ENCODE assay signal across 33 cellular contexts in the genomic region with DNA sequence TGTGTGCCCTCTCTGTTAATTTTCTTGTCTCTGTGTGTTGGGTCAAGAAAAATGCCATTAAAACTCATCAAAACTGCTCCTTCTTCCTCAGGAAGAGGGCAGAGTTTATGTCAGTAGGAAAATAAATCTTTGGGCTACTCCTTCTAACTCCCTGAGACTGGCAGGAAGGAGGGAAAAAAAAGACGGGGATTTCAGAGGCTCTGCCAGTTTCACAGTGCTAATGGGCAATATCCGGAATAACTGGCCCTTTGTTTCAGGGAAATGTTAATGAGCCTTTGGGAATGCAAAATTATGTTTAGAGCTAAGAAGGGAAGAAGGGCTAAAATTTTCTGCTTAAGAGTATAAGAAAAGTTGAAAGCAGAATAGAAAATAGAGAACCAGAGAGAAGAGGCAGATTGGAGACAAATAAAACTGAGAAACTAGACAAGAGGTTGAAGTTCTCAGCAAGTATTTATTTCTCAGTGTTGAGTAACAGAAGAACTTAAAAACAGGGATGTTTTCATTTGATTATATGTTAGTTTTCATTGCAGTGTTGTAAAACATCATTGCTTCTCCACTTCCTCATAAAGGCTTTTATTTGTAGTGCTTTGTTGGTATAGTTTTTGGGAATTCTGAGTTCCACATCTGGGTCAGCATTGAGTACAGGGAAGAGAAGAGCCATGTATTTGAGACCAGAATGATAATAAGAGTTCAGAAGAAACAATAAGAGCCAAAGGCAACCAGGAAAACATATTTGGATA. TPM values are rescaled to one million over a fixed set of nuclear protein-coding genes. Genes with fewer than 3 reads are reported as not detected.
DNase-seq lines count a peak whose midpoint lies in the region; ATAC-seq, FAIRE-seq and TF ChIP-seq lines count a peak whose summit lies in the region.
"Had no signal": no experiment of that assay in that cellular context is flagged by ENCODE, and none has a peak within 500 bp of the region (broad histone marks: within the 10 kb centered on the region; RNA-seq: fewer than 3 reads in every experiment).

No MANE protein-coding gene starts in this region.

- FAIRE-seq in endometrium (lab: Jason Lieb, UNC), result peak; percentile 83
- FAIRE-seq: GM18507, HepG2, RCC 7860 had no signal

- no peak overlapping the region for H2BK12ac ChIP-seq in mesenchymal stem cell (ENCODE audit: low read length in 2 of 2)

- H3K23ac ChIP-seq in mesenchymal stem cell (ENCODE audit: low read length in 2 of 2), result no peak overlapping the region

- no peak overlapping the region for H2BK15ac ChIP-seq in mesenchymal stem cell (ENCODE audit: low read depth, poor library complexity, severe bottlenecking)

- no peaks in the 10 kb centered on the region for H3K4me1 Mint-ChIP-seq in T-cell
- H3K4me1 Mint-ChIP-seq: activated CD4-positive, alpha-beta T cell treated with anti-CD3 and anti-CD28 coated beads for 36 hours; naive thymus-derived CD8-positive, alpha-beta T cell had no signal

- H3K79me1 ChIP-seq in mesenchymal stem cell (replicated peaks; ENCODE audit: low read length, poor library complexity, severe bottlenecking), result no peaks in the 10 kb centered on the region

- H3K9ac ChIP-seq in mesenchymal stem cell (ENCODE audit: low read length) (no peak overlapping the region), MM.1S (ENCODE audit: low read length) (no peak overlapping the region)
- H3K9ac ChIP-seq: GM23248 had no signal

- H3K4me1 ChIP-seq in mesenchymal stem cell (ENCODE audit: control insufficient read depth, insufficient read depth, low read depth, low read length) (no peaks in the 10 kb centered on the region), uterus (no peaks in the 10 kb centered on the region), MM.1S (ENCODE audit: low read length) (no peaks in the 10 kb centered on the region)
- H3K4me1 ChIP-seq: colonic mucosa, SJCRH30, stomach had no signal

- H3K79me2 ChIP-seq in MM.1S (ENCODE audit: low read length), result no peaks in the 10 kb centered on the region

- POLR2A ChIA-PET in T-cell (lab: Charles Lee), result no interaction called here

- H4K20me1 ChIP-seq in MM.1S (ENCODE audit: insufficient read depth, low read length), result no peaks in the 10 kb centered on the region

- no peak overlapping the region for H3K4ac ChIP-seq in mesenchymal stem cell (ENCODE audit: low read depth in 1 of 2, low read length in 2 of 2)

- H3K9me2 ChIP-seq in MM.1S (replicated peaks; ENCODE audit: insufficient read depth, low read length), result no peaks in the 10 kb centered on the region

- intact Hi-C loops in uterus (cut with DNase I; ENCODE audit: low total_unique reads), result no loop called here

- H3K27ac Mint-ChIP-seq in T-cell, result no peak overlapping the region
- H3K27ac Mint-ChIP-seq: activated CD4-positive, alpha-beta T cell treated with anti-CD3 and anti-CD28 coated beads for 36 hours; activated T-cell treated with anti-CD3 and anti-CD28 coated beads, Interleukin-2, amount 50 U/mL, for 24 hours; CD8-positive, alpha-beta T cell; naive thymus-derived CD8-positive, alpha-beta T cell; type B pancreatic cell had no signal

- H2AFZ ChIP-seq in mesenchymal stem cell (ENCODE audit: low read depth, low read length), result no peak overlapping the region
- H2AFZ ChIP-seq in MM.1S (ENCODE audit: low read length), result no peak overlapping the region
- H2AFZ ChIP-seq: GM23248 had no signal

- H2AK5ac ChIP-seq in mesenchymal stem cell (ENCODE audit: low read length, severe bottlenecking), result no peak overlapping the region

- H4K8ac ChIP-seq in mesenchymal stem cell (ENCODE audit: low read length), result no peak overlapping the region

- no peak for TF ChIP-seq POLR2A in uterus (IDR thresholded peaks at IDR 0.05)

- no peak overlapping the region for H3K14ac ChIP-seq in mesenchymal stem cell (ENCODE audit: low read length in 2 of 2)

- no peak overlapping the region for H2BK5ac ChIP-seq in mesenchymal stem cell (ENCODE audit: low read depth, low read length, poor library complexity, severe bottlenecking)

- H3K18ac ChIP-seq in mesenchymal stem cell (ENCODE audit: low read depth in 1 of 2, low read length in 2 of 2), result peak overlapping the region in 1 of 2 experiments; percentile 17

- H3K27me3 Mint-ChIP-seq in T-cell, result peaks cover 13 to 15% of the 10 kb centered on the region in 2 donors

- H3K9me3 ChIP-seq in mesenchymal stem cell (ENCODE audit: control insufficient read depth, low read length) (no peaks in the 10 kb centered on the region), uterus (no peaks in the 10 kb centered on the region), MM.1S (replicated peaks; ENCODE audit: insufficient read depth, low read length) (no peaks in the 10 kb centered on the region)
- H3K9me3 ChIP-seq: body of pancreas, colonic mucosa, SJCRH30, stomach had no signal

- H3K4me2 ChIP-seq in mesenchymal stem cell (ENCODE audit: low read length, poor library complexity, severe bottlenecking), result no peak overlapping the region
- no peak overlapping the region for H3K4me2 ChIP-seq in MM.1S (ENCODE audit: low read depth, low read length)

- H3K4me3 ChIP-seq in mesenchymal stem cell (ENCODE audit: insufficient read depth in 1 of 2, low read depth in 1 of 2, low read length in 2 of 2), result no peak overlapping the region
- H3K4me3 ChIP-seq in uterus, result no peak overlapping the region
- H3K4me3 ChIP-seq in MM.1S (ENCODE audit: low read length), result no peak overlapping the region
- H3K4me3 ChIP-seq: body of pancreas, colonic mucosa, GM23248, SJCRH30, stomach had no signal

- H2BK120ac ChIP-seq in mesenchymal stem cell (ENCODE audit: low read depth, low read length), result peak overlapping the region; percentile 44

- peaks cover 0 to 2% (median 0%) of the 10 kb centered on the region in 3 donors for H3K9me3 Mint-ChIP-seq in T-cell
- H3K9me3 Mint-ChIP-seq: activated T-cell treated with anti-CD3 and anti-CD28 coated beads, Interleukin-2, amount 50 U/mL, for 24 hours had no signal

- ATAC-seq in T-cell (replicated peaks in 1 of 4), result no peak
- ATAC-seq: activated CD4-positive, alpha-beta T cell treated with anti-CD3 and anti-CD28 coated beads for 36 hours; body of pancreas; CD8-positive, alpha-beta T cell; HepG2; naive thymus-derived CD8-positive, alpha-beta T cell; sciatic nerve had no signal

- H3K36me3 Mint-ChIP-seq in T-cell, result no peaks in the 10 kb centered on the region
- H3K36me3 Mint-ChIP-seq: CD8-positive, alpha-beta T cell; naive thymus-derived CD8-positive, alpha-beta T cell; type B pancreatic cell had no signal

- WGBS in mesenchymal stem cell, result 17% methylated on average over 2 of the region's 2 CpGs

- H3K27ac ChIP-seq in mesenchymal stem cell (ENCODE audit: low read length, poor library complexity, severe bottlenecking), result no peak overlapping the region
- peak overlapping the region; percentile 3 to 16 for H3K27ac ChIP-seq in uterus
- H3K27ac ChIP-seq in MM.1S (ENCODE audit: low read length), result no peak overlapping the region
- H3K27ac ChIP-seq: 22Rv1, body of pancreas, colonic mucosa, GM23248, SJCRH30, stomach had no signal

- H3F3A ChIP-seq in MM.1S (ENCODE audit: insufficient read depth, low read length), result no peaks in the 10 kb centered on the region

- CTCF ChIA-PET in T-cell (lab: Charles Lee), result no interaction called here

- H3K36me3 ChIP-seq in mesenchymal stem cell (ENCODE audit: control insufficient read depth in 1 of 2, insufficient read depth in 2 of 2, low read depth in 1 of 2, low read length in 2 of 2), result no peaks in the 10 kb centered on the region
- no peaks in the 10 kb centered on the region for H3K36me3 ChIP-seq in uterus
- H3K36me3 ChIP-seq in MM.1S (replicated peaks; ENCODE audit: insufficient read depth, low read length), result no peaks in the 10 kb centered on the region
- H3K36me3 ChIP-seq: colonic mucosa, SJCRH30, stomach had no signal

- H3K27me3 ChIP-seq in mesenchymal stem cell (ENCODE audit: control insufficient read depth in 1 of 2, insufficient read depth in 1 of 2, low read length in 2 of 2) (peaks cover 0 to 15% of the 10 kb centered on the region in 2 experiments), uterus (no peaks in the 10 kb centered on the region), MM.1S (replicated peaks; ENCODE audit: insufficient read depth, low read length) (no peaks in the 10 kb centered on the region)
- H3K27me3 ChIP-seq: body of pancreas, colonic mucosa, SJCRH30, stomach had no signal

- H4K91ac ChIP-seq in mesenchymal stem cell (ENCODE audit: low read length), result no peak overlapping the region

- no peak overlapping the region for H3K4me3 Mint-ChIP-seq in T-cell
- H3K4me3 Mint-ChIP-seq: activated CD4-positive, alpha-beta T cell treated with anti-CD3 and anti-CD28 coated beads for 36 hours; activated T-cell treated with anti-CD3 and anti-CD28 coated beads, Interleukin-2, amount 50 U/mL, for 24 hours; CD8-positive, alpha-beta T cell; naive thymus-derived CD8-positive, alpha-beta T cell; type B pancreatic cell had no signal

- DNase-seq in DMS 273 (lab: John Stamatoyannopoulos, UW; ENCODE audit: unreplicated experiment) (peak; percentile 63), DMS 273 treated with DMSO at 0.1 percent for 48 hours (lab: John Stamatoyannopoulos, UW) (no peak), mesenchymal stem cell (no peak), uterus (no peak), MM.1S (no peak), T-cell (no peak)
- no peak for DNase-seq in activated effector memory CD4-positive, alpha-beta T cell treated with Interleukin-2 at 50 U/mL for 16 hours
- DNase-seq: activated CD4-positive, alpha-beta T cell treated with anti-CD3 and anti-CD28 coated beads for 36 hours; activated T-cell treated with anti-CD3 and anti-CD28 coated beads, Interleukin-2, amount 50 U/mL, for 24 hours; body of pancreas; CD8-positive, alpha-beta T cell; colonic mucosa; DMS53; GDM1; GM23248; naive thymus-derived CD8-positive, alpha-beta T cell; NCI-H1048; NCI-H1930; NCI-H526 treated with DMSO at 0.1 percent for 48 hours; SJCRH30; stomach had no signal

- no peak for TF ChIP-seq CTCF in uterus (IDR thresholded peaks at IDR 0.05)
- no peak for TF ChIP-seq CTCF in MM.1S (IDR thresholded peaks at IDR 0.05; ENCODE audit: low read length)

RNA-seq across cellular contexts. Expression of a gene that starts 19.8 kb away (rescaled TPM):
- 2.0 TPM for polyA plus RNA-seq in mesenchymal stem cell (2013, experiment 1 of 2)
- 2.1 TPM for polyA plus RNA-seq in mesenchymal stem cell (2013, experiment 2 of 2)
- total RNA-seq in uterus (1 to 10 TPM in 2 of 4 donors, not detected in 2; 1.2 to 1.5 TPM), T-cell (not detected)
- total RNA-seq: activated CD4-positive, alpha-beta T cell treated with anti-CD3 and anti-CD28 coated beads for 36 hours; activated CD8-positive, alpha-beta memory T cell treated with anti-CD3 and anti-CD28 coated beads for 36 hours; body of pancreas; CD8-positive, alpha-beta T cell; GM23248; HepG2; mesenteric fat pad; naive thymus-derived CD8-positive, alpha-beta T cell; osteoblast; sciatic nerve; SJCRH30; T-helper 1 cell treated with Interleukin-12 subunit alpha and Interleukin-12 subunit beta and Interleukin-4 antibody, amounts not matched to agents 30 ng/mL and 1 ng/mL, for 36 hours had no signal
- polyA plus RNA-seq: GM23248; HepG2; naive thymus-derived CD8-positive, alpha-beta T cell; stomach had no signal

RNA-seq across cellular contexts. Expression of a gene that starts 57.8 kb away (rescaled TPM):
- 0.06 TPM for polyA plus RNA-seq in mesenchymal stem cell (2013, experiment 1 of 2)
- polyA plus RNA-seq in mesenchymal stem cell (2013, experiment 2 of 2), result 0.11 TPM
- total RNA-seq in uterus (under 1 TPM in 1 of 4 donors, not detected in 3; 0.35 TPM), T-cell (not detected)
- total RNA-seq: activated CD4-positive, alpha-beta T cell treated with anti-CD3 and anti-CD28 coated beads for 36 hours; activated CD8-positive, alpha-beta memory T cell treated with anti-CD3 and anti-CD28 coated beads for 36 hours; CD8-positive, alpha-beta T cell; glomerular endothelial cell; GM23248; HepG2; mesenteric fat pad; naive thymus-derived CD8-positive, alpha-beta T cell; osteoblast; sciatic nerve; SJCRH30; T-helper 1 cell treated with Interleukin-12 subunit alpha and Interleukin-12 subunit beta and Interleukin-4 antibody, amounts not matched to agents 30 ng/mL and 1 ng/mL, for 36 hours had no signal
- polyA plus RNA-seq: GM23248; HepG2; naive thymus-derived CD8-positive, alpha-beta T cell had no signal

Comparison
In these comparisons a context has a peak if more than half of its experiments do, and no peak if none do; other contexts are left out.
1. H3K27ac ChIP-seq: peak in uterus (2 of 2); none in mesenchymal stem cell (single experiment) and MM.1S (single experiment).